In genomic region chr22:20703816-20704609, GRCh38 we compare ENCODE assay signal across 7 cellular contexts.
A peak's percentile ranks its signal among the peaks of the same experiment; 100 is the strongest.
DNase-seq lines count a peak whose midpoint lies in the region; ATAC-seq, FAIRE-seq and TF ChIP-seq lines count a peak whose summit lies in the region.
"Not testable (repeated sequence)": the region's sequence is repeated elsewhere in the genome, so short reads cannot be mapped to it uniquely, and the experiment has no call there.

No MANE protein-coding gene starts in this region.

- CTCF ChIA-PET in RWPE1 (lab: Yijun Ruan, JAX), result interaction anchor here (1.0 kb wide), 1 partner anchor 38 kb away, joined by 4 read pairs; no protein-coding TSS in a partner anchor

- not testable (repeated sequence) for H3K9me3 Mint-ChIP-seq in activated T-cell treated with anti-CD3 and anti-CD28 coated beads, Interleukin-2, amount 50 U/mL, for 24 hours

- not testable (repeated sequence) for H3K9ac ChIP-seq in HUES48 (ENCODE audit: low read depth, low read length); kidney (ENCODE audit: low read length in 2 of 2)

- H3K4me3 Mint-ChIP-seq in activated T-cell treated with anti-CD3 and anti-CD28 coated beads, Interleukin-2, amount 50 U/mL, for 24 hours, result peak overlapping the region; percentile 44

- H3K27ac ChIP-seq in HUES48 (ENCODE audit: low read depth, low read length); kidney (ENCODE audit: low read depth in 2 of 2, low read length in 2 of 2): not testable (repeated sequence)
- H3K27ac ChIP-seq in RWPE1 (peak overlapping the region; percentile 93), dorsolateral prefrontal cortex (peak overlapping the region in 5 of 59 donors; percentile 18 to 38 (median 29))

- H3K4me1 Mint-ChIP-seq in activated T-cell treated with anti-CD3 and anti-CD28 coated beads, Interleukin-2, amount 50 U/mL, for 24 hours (ENCODE audit: low read depth), result peaks cover 13% of the 10 kb centered on the region

- TF ChIP-seq CTCF in RWPE1 (conservative IDR thresholded peaks at IDR 0.05; ENCODE audit: low read depth), result peak; percentile 33; the same call in 1 of the 2 replicates
- not testable (repeated sequence) for TF ChIP-seq CTCF in dorsolateral prefrontal cortex (IDR thresholded peaks at IDR 0.05 in 54 of 56, conservative IDR thresholded peaks at IDR 0.05 in 2 of 56; ENCODE audit: low read depth in 1 of 56, partially characterized antibody in 56 of 56); kidney (IDR thresholded peaks at IDR 0.05; ENCODE audit: borderline replicate concordance, extremely low read depth, insufficient read depth)

- H3K9me3 ChIP-seq in HUES48 (ENCODE audit: control insufficient read depth, insufficient read depth, low read length); kidney (ENCODE audit: control insufficient read depth in 1 of 2, low read length in 2 of 2): not testable (repeated sequence)

- not testable (repeated sequence) for H3K36me3 ChIP-seq in HUES48 (ENCODE audit: control insufficient read depth, insufficient read depth, low read length); kidney (ENCODE audit: control insufficient read depth in 1 of 2, insufficient read depth in 2 of 2, low read length in 2 of 2)

- intact Hi-C loops in dorsolateral prefrontal cortex (cut with DNase I), result loop anchor here in 1 of 2 donors (5.0 kb wide), 1 partner anchor 197 kb away; the partner anchor contains the start of gene MED15
- intact Hi-C loops in kidney (cut with DNase I), result not testable (repeated sequence)

- H3K36me3 Mint-ChIP-seq in activated T-cell treated with anti-CD3 and anti-CD28 coated beads, Interleukin-2, amount 50 U/mL, for 24 hours (ENCODE audit: low read depth), result peaks cover 13% of the 10 kb centered on the region

- H3K27ac Mint-ChIP-seq in activated T-cell treated with anti-CD3 and anti-CD28 coated beads, Interleukin-2, amount 50 U/mL, for 24 hours, result not testable (repeated sequence)

- POLR2A ChIA-PET in RWPE1 (lab: Yijun Ruan, JAX; ENCODE audit: low non-redundant PET), result interaction anchor here (0.5 kb wide), 1 partner anchor 34 kb away, joined by 5 read pairs; no protein-coding TSS in a partner anchor

- DNase-seq in RWPE1 (ENCODE audit: low spot score); dorsolateral prefrontal cortex: not testable (repeated sequence)
- peak; percentile 64 for DNase-seq in activated T-cell treated with anti-CD3 and anti-CD28 coated beads, Interleukin-2, amount 50 U/mL, for 24 hours
- DNase-seq in kidney (peak; percentile 78), retina (peak; percentile 56)

- not testable (repeated sequence) for H3K27me3 Mint-ChIP-seq in activated T-cell treated with anti-CD3 and anti-CD28 coated beads, Interleukin-2, amount 50 U/mL, for 24 hours

- not testable (repeated sequence) for H3K4me1 ChIP-seq in HUES48 (ENCODE audit: control insufficient read depth, insufficient read depth, low read length); kidney (ENCODE audit: control insufficient read depth in 1 of 2, insufficient read depth in 1 of 2, low read depth in 1 of 2, low read length in 2 of 2)

- H3K4me3 ChIP-seq in HUES48 (ENCODE audit: low read depth, low read length) (peak overlapping the region; percentile 40), dorsolateral prefrontal cortex (peak overlapping the region in 58 of 59 donors; percentile 14 to 78 (median 64))
- H3K4me3 ChIP-seq in kidney (ENCODE audit: low read length in 2 of 2), result not testable (repeated sequence)

- FAIRE-seq in kidney (lab: Jason Lieb, UNC), result not testable (repeated sequence)

- peak; percentile 4 for ATAC-seq in GM18873 (IDR thresholded peaks at IDR 0.05; ENCODE audit: low FRiP score, unreplicated experiment)

- H3K27me3 ChIP-seq in HUES48 (ENCODE audit: control insufficient read depth, insufficient read depth, low read length), result peaks cover 12% of the 10 kb centered on the region
- not testable (repeated sequence) for H3K27me3 ChIP-seq in dorsolateral prefrontal cortex
